Comparison of ENCODE assay signal across 1 cellular context in genomic region chr3:142447852-142448315, GRCh38.
TF ChIP-seq lines count a peak whose summit lies in the region.

TSS of gene XRN1 (minus strand) at chr3:142448037. CDS start at chr3:142447944, 93 bp downstream.

TF ChIP-seq in GM23338, 12 proteins besides CTCF, POLR2A, EP300 and RAD21 (continued from another document):
- TF ChIP-seq ZNF462 (CRISPR knock-in tag; IDR thresholded peaks at IDR 0.05): no peak
